In genomic region chr10:95290446-95290800, GRCh38 we compare ENCODE assay signal across 8 cellular contexts. TPM values are rescaled to one million over a fixed set of nuclear protein-coding genes. Genes with fewer than 3 reads are reported as not detected.
A peak's percentile ranks its signal among the peaks of the same experiment; 100 is the strongest.
DNase-seq lines count a peak whose midpoint lies in the region; ATAC-seq and TF ChIP-seq lines count a peak whose summit lies in the region.

No MANE protein-coding gene starts in this region.

- H3K4me3 ChIP-seq in kidney epithelial cell (ENCODE audit: low read depth, low read length) = peak overlapping the region; percentile 96
- H3K4me3 ChIP-seq in thyroid gland (replicated peaks in 1 of 3) = peak overlapping the region; percentile 79 to 96 (median 83)

- peaks cover 47 to 50% of the 10 kb centered on the region in 2 donors for H3K4me1 ChIP-seq in thyroid gland

- 0 to 1% (median 0%) methylated on average over 16 to 49 of the region's 49 CpGs for WGBS in adipose tissue, 3 donors
- 0% methylated on average over 11 to 12 of the region's 49 CpGs for WGBS in thyroid gland, 2 donors

- H3K9me3 ChIP-seq in thyroid gland = no peaks in the 10 kb centered on the region

- no peak for TF ChIP-seq POLR2A in thyroid gland (IDR thresholded peaks at IDR 0.05)

- intact Hi-C loops in thyroid gland (cut with DNase I) = no loop called here

- no peaks in the 10 kb centered on the region for H3K27me3 ChIP-seq in kidney epithelial cell (ENCODE audit: control insufficient read depth, insufficient read depth, low read length)
- no peaks in the 10 kb centered on the region for H3K27me3 ChIP-seq in thyroid gland

- no peaks in the 10 kb centered on the region for H3K36me3 ChIP-seq in kidney epithelial cell (ENCODE audit: control insufficient read depth, insufficient read depth, low read length)
- H3K36me3 ChIP-seq in thyroid gland = no peaks in the 10 kb centered on the region

- peak; percentile 1 for ATAC-seq in HG03108 (IDR thresholded peaks at IDR 0.05; ENCODE audit: unreplicated experiment)

- DNase-seq in DMS53 (lab: John Stamatoyannopoulos, UW) (peak; percentile 77), DMS53 treated with DMSO at 0.1 percent for 48 hours (lab: John Stamatoyannopoulos, UW; ENCODE audit: unreplicated experiment) (no peak), kidney epithelial cell (ENCODE audit: low read depth) (no peak), thyroid gland (peak in 1 of 2 donors; percentile 34), NCI-H510A treated with DMSO at 0.1 percent for 48 hours (lab: John Stamatoyannopoulos, UW) (no peak), NCI-H1694 (lab: John Stamatoyannopoulos, UW) (no peak)

- H3K27ac ChIP-seq in adipose tissue (ENCODE audit: low read depth, low read length) (peak overlapping the region; percentile 38), thyroid gland (peak overlapping the region; percentile 79 to 90 (median 85))

- TF ChIP-seq CTCF in kidney epithelial cell (IDR thresholded peaks at IDR 0.05; ENCODE audit: insufficient read depth, low read length, poor library complexity, severe bottlenecking) = no peak
- no peak for TF ChIP-seq CTCF in thyroid gland (IDR thresholded peaks at IDR 0.05)

RNA-seq across cellular contexts. Expression of gene PDLIM1, which starts 0.4 kb away (rescaled TPM):
- polyA plus RNA-seq in adipose tissue = 100 to 1,000 TPM in 2 of 3 donors, 10 to 100 TPM in 1; 70.4 to 239 (median 228) TPM
- total RNA-seq in kidney epithelial cell = 54.7 and 58.1 TPM in 2 replicates
- total RNA-seq in thyroid gland = 100 to 1,000 TPM in 1 of 4 donors, 10 to 100 TPM in 3; 67.8 to 158 (median 90.7) TPM
